Comparison of ENCODE assay signal across 12 cellular contexts in the genomic region with DNA sequence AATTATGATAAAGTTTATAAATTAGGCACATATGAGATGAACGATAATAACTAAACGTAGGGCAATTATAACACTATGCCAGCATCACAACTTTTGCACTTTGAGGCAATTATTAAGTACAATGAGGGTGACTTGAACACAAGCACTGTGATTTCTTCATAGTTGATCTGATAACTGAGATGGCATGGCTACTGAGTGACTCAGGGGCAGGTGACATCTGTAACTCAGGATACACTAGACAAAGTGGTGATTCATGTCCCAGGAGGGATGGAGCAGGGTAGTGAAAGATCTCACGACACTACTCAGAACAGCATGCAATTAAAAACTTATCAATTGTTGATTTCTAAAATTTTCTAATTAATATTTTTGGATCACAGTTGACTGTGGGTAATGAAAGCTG.
DNase-seq lines count a peak whose midpoint lies in the region; ATAC-seq, FAIRE-seq and TF ChIP-seq lines count a peak whose summit lies in the region.
"Had no signal": no experiment of that assay in that cellular context is flagged by ENCODE, and none has a peak within 500 bp of the region (broad histone marks: within the 10 kb centered on the region; RNA-seq: fewer than 3 reads in every experiment).

No MANE protein-coding gene starts in this region.

- ATAC-seq in natural killer cell treated with Interleukin-12 subunit alpha and Interleukin-12 subunit beta and Interleukin-15 and Interleukin-18, amount 100 ng/mL, for 72 hours, result no peak
- ATAC-seq in HG03442 (IDR thresholded peaks at IDR 0.05; ENCODE audit: unreplicated experiment), result no peak

- TF ChIP-seq CTCF in RWPE1 (conservative IDR thresholded peaks at IDR 0.05; ENCODE audit: low read depth) (no peak), foreskin fibroblast (IDR thresholded peaks at IDR 0.05; ENCODE audit: low read depth, low read length) (no peak)

- peak; percentile 22 for DNase-seq in stimulated activated CD4-positive, alpha-beta T cell treated with anti-CD3 and anti-CD28 coated beads, Interleukin-1b, Interleukin-23, amount 100 ng/mL, for 48 hours
- DNase-seq in stimulated activated CD4-positive, alpha-beta T cell treated with anti-CD3 and anti-CD28 coated beads, Interleukin-2, amount 100 ng/mL, for 24 hours, result no peak
- DNase-seq in RWPE1 (ENCODE audit: low spot score), result peak; percentile 40
- DNase-seq in foreskin fibroblast, result peak; percentile 59 to 75
- peak; percentile 42 for DNase-seq in urothelium cell line (ENCODE audit: low spot score)
- DNase-seq in natural killer cell treated with Interleukin-12 subunit alpha and Interleukin-12 subunit beta and Interleukin-15 and Interleukin-18, amount 100 ng/mL, for 72 hours (ENCODE audit: low spot score), result no peak
- DNase-seq in NOMO-1 treated with DMSO at 0.1 percent for 48 hours (lab: John Stamatoyannopoulos, UW; ENCODE audit: unreplicated experiment), result no peak
- DNase-seq: NCI-H446 had no signal

- POLR2A ChIA-PET in RWPE1 (lab: Yijun Ruan, JAX; ENCODE audit: low non-redundant PET), result no interaction called here

- no peaks in the 10 kb centered on the region for H3K36me3 Mint-ChIP-seq in natural killer cell treated with Interleukin-12 subunit alpha and Interleukin-12 subunit beta and Interleukin-15 and Interleukin-18, amount 100 ng/mL, for 72 hours
- H3K36me3 Mint-ChIP-seq: neural progenitor cell had no signal

- FAIRE-seq in urothelium cell line (lab: Jason Lieb, UNC), result peak; percentile 5
- FAIRE-seq: GM19239 had no signal

- peaks cover 0 to 11% of the 10 kb centered on the region in 2 donors for H3K4me1 Mint-ChIP-seq in natural killer cell treated with Interleukin-12 subunit alpha and Interleukin-12 subunit beta and Interleukin-15 and Interleukin-18, amount 100 ng/mL, for 72 hours (ENCODE audit: low read depth in 2 of 2)

- no peak overlapping the region for H3K27ac Mint-ChIP-seq in natural killer cell treated with Interleukin-12 subunit alpha and Interleukin-12 subunit beta and Interleukin-15 and Interleukin-18, amount 100 ng/mL, for 72 hours
- H3K27ac Mint-ChIP-seq: neural progenitor cell had no signal

- H3K27ac ChIP-seq in RWPE1, result peak overlapping the region; percentile 93
- H3K27ac ChIP-seq: neural progenitor cell, suprapubic skin had no signal

- CTCF ChIA-PET in RWPE1 (lab: Yijun Ruan, JAX), result no interaction called here

- H3K4me3 ChIP-seq in foreskin fibroblast (ENCODE audit: low read depth in 1 of 2, low read length in 2 of 2), result no peak overlapping the region
- H3K4me3 ChIP-seq: neural progenitor cell, suprapubic skin had no signal

- H3K27me3 Mint-ChIP-seq in natural killer cell treated with Interleukin-12 subunit alpha and Interleukin-12 subunit beta and Interleukin-15 and Interleukin-18, amount 100 ng/mL, for 72 hours, result no peaks in the 10 kb centered on the region

- no peak overlapping the region for H3K4me3 Mint-ChIP-seq in natural killer cell treated with Interleukin-12 subunit alpha and Interleukin-12 subunit beta and Interleukin-15 and Interleukin-18, amount 100 ng/mL, for 72 hours
- H3K4me3 Mint-ChIP-seq: neural progenitor cell had no signal

- no peaks in the 10 kb centered on the region for H3K9me3 Mint-ChIP-seq in natural killer cell treated with Interleukin-12 subunit alpha and Interleukin-12 subunit beta and Interleukin-15 and Interleukin-18, amount 100 ng/mL, for 72 hours
- H3K9me3 Mint-ChIP-seq: neural progenitor cell had no signal

Comparison
In these comparisons a context has a peak if more than half of its experiments do, and no peak if none do; other contexts are left out.
1. DNase-seq: peak in stimulated activated CD4-positive, alpha-beta T cell treated with anti-CD3 and anti-CD28 coated beads, Interleukin-1b, Interleukin-23, amount 100 ng/mL, for 48 hours (single experiment), RWPE1 (single experiment), foreskin fibroblast (2 of 2) and urothelium cell line (single experiment); none in stimulated activated CD4-positive, alpha-beta T cell treated with anti-CD3 and anti-CD28 coated beads, Interleukin-2, amount 100 ng/mL, for 24 hours (0 of 2), natural killer cell treated with Interleukin-12 subunit alpha and Interleukin-12 subunit beta and Interleukin-15 and Interleukin-18, amount 100 ng/mL, for 72 hours (single experiment) and NOMO-1 treated with DMSO at 0.1 percent for 48 hours (single experiment).